ENCODE assay signal across 8 cellular contexts in the genomic region with DNA sequence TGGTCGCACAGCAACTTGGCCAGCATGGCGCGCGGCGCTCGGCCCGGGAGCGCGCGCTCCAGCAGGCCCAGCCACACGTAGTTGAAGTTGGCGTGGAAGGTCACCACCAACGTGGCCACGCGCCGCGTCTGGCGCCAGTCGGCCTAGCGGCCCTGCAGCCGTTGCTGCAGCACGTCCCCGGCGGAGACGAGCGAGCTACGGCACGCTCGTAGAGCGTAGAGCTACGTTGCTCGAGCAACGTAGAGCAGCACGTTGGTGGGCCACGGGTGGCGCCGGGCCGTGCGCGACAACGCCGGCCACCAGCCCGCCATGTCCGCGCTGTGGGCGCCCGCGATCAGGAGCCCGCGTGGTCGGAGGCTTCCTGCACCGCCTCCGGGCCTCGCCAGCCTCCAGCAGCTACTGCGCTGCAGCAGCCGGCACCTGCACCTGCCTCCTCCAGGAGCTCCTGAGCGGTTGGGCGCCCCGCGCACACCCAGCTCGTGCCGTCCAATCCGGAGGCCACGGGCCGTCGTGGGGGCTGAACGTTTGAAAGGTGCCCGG. TPM values are rescaled to one million over a fixed set of nuclear protein-coding genes. Genes with fewer than 3 reads are reported as not detected.
DNase-seq lines count a peak whose midpoint lies in the region; ATAC-seq and TF ChIP-seq lines count a peak whose summit lies in the region.

No MANE protein-coding gene starts in this region.

- CTCF ChIA-PET in RWPE1 (lab: Yijun Ruan, JAX), result interaction anchor here (0.6 to 0.7 kb wide), 3 partner anchors 76 to 1468 kb away, joined by 3 to 7 read pairs (median 3); a partner anchor contains a TSS

- H3K27ac ChIP-seq in RWPE1, result peak overlapping the region; percentile 63

- peak; percentile 37 to 79 for DNase-seq in NCI-H524 (lab: John Stamatoyannopoulos, UW)
- no peak for DNase-seq in NCI-H524 treated with DMSO at 0.1 percent for 48 hours (lab: John Stamatoyannopoulos, UW)
- DNase-seq in RWPE1 (ENCODE audit: low spot score), result peak; percentile 58
- DNase-seq in activated naive CD4-positive, alpha-beta T cell treated with anti-CD3 and anti-CD28 coated beads, Interleukin-2, amount 50 U/mL, for 16 hours, result peak; percentile 81
- DNase-seq in inferior parietal cortex (ENCODE audit: extremely low spot score), result peak; percentile 32
- DNase-seq in stimulated activated CD4-positive, alpha-beta T cell treated with anti-CD3 and anti-CD28 coated beads, Interleukin-4, amount 100 ng/mL, for 24 hours, result peak; percentile 69
- no peak for DNase-seq in H4 (ENCODE audit: low spot score)

- TF ChIP-seq CTCF in RWPE1 (conservative IDR thresholded peaks at IDR 0.05; ENCODE audit: low read depth), result no peak

- ATAC-seq in GM19455 (IDR thresholded peaks at IDR 0.05; ENCODE audit: unreplicated experiment), result no peak

- POLR2A ChIA-PET in RWPE1 (lab: Yijun Ruan, JAX; ENCODE audit: low non-redundant PET), result no interaction called here

RNA-seq across cellular contexts. Expression of a gene that starts 13.4 kb away (rescaled TPM):
- total RNA-seq in H4 (2014; rRNA removed; shearing (Covaris generic)), result 50.4 and 51.9 TPM in 2 replicates

RNA-seq across cellular contexts. Expression of a gene that starts 14.6 kb away (rescaled TPM):
- total RNA-seq in H4 (2014; rRNA removed; shearing (Covaris generic)), result not detected in 2 replicates

RNA-seq across cellular contexts. Expression of a gene that starts 26.4 kb away (rescaled TPM):
- 2.0 and 2.8 TPM in 2 replicates for total RNA-seq in H4 (2014; rRNA removed; shearing (Covaris generic))

Comparison
In these comparisons a context has a peak if more than half of its experiments do, and no peak if none do; other contexts are left out.
1. DNase-seq: peak in NCI-H524 (2 of 2), RWPE1 (single experiment), activated naive CD4-positive, alpha-beta T cell treated with anti-CD3 and anti-CD28 coated beads, Interleukin-2, amount 50 U/mL, for 16 hours (single experiment), inferior parietal cortex (single experiment) and stimulated activated CD4-positive, alpha-beta T cell treated with anti-CD3 and anti-CD28 coated beads, Interleukin-4, amount 100 ng/mL, for 24 hours (single experiment); none in NCI-H524 treated with DMSO at 0.1 percent for 48 hours (single experiment) and H4 (single experiment).